In genomic region chr6:29976588-29977424, GRCh38 we compare ENCODE assay signal across 8 cellular contexts. TPM values are rescaled to one million over a fixed set of nuclear protein-coding genes. Genes with fewer than 3 reads are reported as not detected.
DNase-seq lines count a peak whose midpoint lies in the region; ATAC-seq and TF ChIP-seq lines count a peak whose summit lies in the region.

No MANE protein-coding gene starts in this region.

- H3K9ac ChIP-seq in SU-DHL-6 (ENCODE audit: low read length) = peak overlapping the region; percentile 25; the same call in 1 of the 2 replicates

- peak; percentile 70 for DNase-seq in AG10803 (ENCODE audit: low read depth)
- peak; percentile 94 for DNase-seq in Right ventricle myocardium superior
- peak; percentile 73 for DNase-seq in omental fat pad (ENCODE audit: low spot score)
- DNase-seq in upper lobe of left lung = peak; percentile 85 to 93

- peak; percentile 49 for TF ChIP-seq CTCF in AG10803 (conservative IDR thresholded peaks at IDR 0.05; ENCODE audit: low read length)
- TF ChIP-seq CTCF in LNCAP (IDR thresholded peaks at IDR 0.05) = peak; percentile 33
- no peak for TF ChIP-seq CTCF in SU-DHL-6 (IDR thresholded peaks at IDR 0.05; ENCODE audit: insufficient read depth, low read length, poor library complexity, severe bottlenecking)
- TF ChIP-seq CTCF in omental fat pad (IDR thresholded peaks at IDR 0.05) = no peak
- peak in 4 of 6 experiments; percentile 33 to 57 (median 37) for TF ChIP-seq CTCF in upper lobe of left lung (IDR thresholded peaks at IDR 0.05)

- peak overlapping the region; percentile 41 for H3K4me2 ChIP-seq in SU-DHL-6 (ENCODE audit: low read depth, low read length, poor library complexity, severe bottlenecking)

- H3K27me3 ChIP-seq in SU-DHL-6 (ENCODE audit: low read length) = no peaks in the 10 kb centered on the region
- H3K27me3 ChIP-seq in upper lobe of left lung = no peaks in the 10 kb centered on the region

- peak overlapping the region; percentile 69 for H3K4me3 ChIP-seq in AG10803 (ENCODE audit: low read length)
- H3K4me3 ChIP-seq in SU-DHL-6 (ENCODE audit: insufficient read depth, low read length, poor library complexity, severe bottlenecking) = no peak overlapping the region
- H3K4me3 ChIP-seq in upper lobe of left lung = peak overlapping the region; percentile 10 to 59 (median 51)

- peaks cover 14 to 32% (median 18%) of the 10 kb centered on the region in 4 donors for H3K4me1 ChIP-seq in upper lobe of left lung

- H3F3A ChIP-seq in SU-DHL-6 (ENCODE audit: insufficient read depth) = no peaks in the 10 kb centered on the region

- peak overlapping the region; percentile 27 for H2AFZ ChIP-seq in SU-DHL-6 (ENCODE audit: low read depth, low read length, severe bottlenecking)

- H3K79me2 ChIP-seq in SU-DHL-6 (ENCODE audit: insufficient read depth, low read length) = no peaks in the 10 kb centered on the region

- no peaks in the 10 kb centered on the region for H3K9me2 ChIP-seq in SU-DHL-6 (replicated peaks; ENCODE audit: insufficient read depth, low read length)

- TF ChIP-seq EP300 in upper lobe of left lung (IDR thresholded peaks at IDR 0.05) = peak in 1 of 4 donors; percentile 25

- H3K9me3 ChIP-seq in SU-DHL-6 (ENCODE audit: insufficient read depth, low read length) (no peaks in the 10 kb centered on the region), upper lobe of left lung (no peaks in the 10 kb centered on the region)

- ATAC-seq in GM19438 (IDR thresholded peaks at IDR 0.05; ENCODE audit: low read depth, unreplicated experiment) (peak; percentile 80), Right ventricle myocardium superior (ENCODE audit: poor library complexity) (peak; percentile 98), omental fat pad (ENCODE audit: low FRiP score) (peak; percentile 96), upper lobe of left lung (ENCODE audit: low FRiP score in 2 of 2) (peak; percentile 93 to 97)

- intact Hi-C loops in Right ventricle myocardium superior (cut with DNase I) = loop anchor here (10.0 kb wide), 1 partner anchor 52 kb away; no protein-coding TSS in a partner anchor

- 0 to 1% (median 1%) methylated on average over 62 to 66 of the region's 66 CpGs for WGBS in adipose tissue, 3 donors
- WGBS in upper lobe of left lung, 2 donors = 0 to 1% methylated on average over 37 to 65 of the region's 66 CpGs

- peak in 2 of 4 donors; percentile 62 to 68 for TF ChIP-seq POLR2A in upper lobe of left lung (IDR thresholded peaks at IDR 0.05)

- H4K20me1 ChIP-seq in SU-DHL-6 (ENCODE audit: low read depth, low read length) = no peaks in the 10 kb centered on the region

- H3K27ac ChIP-seq in SU-DHL-6 (ENCODE audit: low read depth, low read length) (no peak overlapping the region), adipose tissue (ENCODE audit: low read depth, low read length) (peak overlapping the region; percentile 74), upper lobe of left lung (peak overlapping the region; percentile 84 to 95 (median 94))

- H3K36me3 ChIP-seq in SU-DHL-6 (ENCODE audit: low read length) (no peaks in the 10 kb centered on the region), upper lobe of left lung (no peaks in the 10 kb centered on the region)

RNA-seq across cellular contexts. Expression of gene HLA-A, which starts 34.5 kb away (rescaled TPM):
- 100 to 1,000 TPM; 247 to 458 (median 264) TPM for polyA plus RNA-seq in adipose tissue
- total RNA-seq in Right ventricle myocardium superior (222 TPM), omental fat pad (100 to 1,000 TPM; 354 to 771 (median 610) TPM), upper lobe of left lung (1,000 to 10,000 TPM in 3 of 6 donors, 100 to 1,000 TPM in 3; 497 to 1,319 (median 949) TPM)

Comparison
In these comparisons a context has a peak if more than half of its experiments do, and no peak if none do; other contexts are left out.
1. CTCF ChIP-seq: peak in AG10803 (single experiment), LNCAP (single experiment) and upper lobe of left lung (4 of 6); none in SU-DHL-6 (single experiment) and omental fat pad (0 of 3).
2. Peak in every context shown above with its lines, with median percentiles within 50 percentile points of each other: DNase-seq and ATAC-seq.